ENCODE assay signal across 13 cellular contexts in the genomic region with DNA sequence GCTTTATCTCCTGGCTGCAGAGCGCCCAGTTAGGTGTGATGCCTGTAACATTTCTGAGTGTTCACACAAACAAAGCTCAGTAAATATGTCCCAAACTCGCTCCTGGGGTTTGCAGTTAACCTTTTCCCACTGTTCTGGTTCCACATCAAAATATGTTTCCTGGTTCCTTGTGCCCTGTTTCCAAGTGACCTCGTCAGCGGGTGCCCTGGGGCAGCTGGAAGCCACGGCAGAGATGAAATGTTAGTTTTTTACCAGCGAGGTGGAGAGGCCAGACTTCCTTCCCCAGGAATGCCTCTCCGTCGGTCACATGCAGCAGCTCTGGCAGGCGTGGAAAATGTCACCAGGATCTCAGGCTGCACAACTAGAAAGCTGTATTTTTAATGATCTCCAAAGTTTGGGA. TPM values are rescaled to one million over a fixed set of nuclear protein-coding genes. Genes with fewer than 3 reads are reported as not detected.
DNase-seq lines count a peak whose midpoint lies in the region; ATAC-seq, FAIRE-seq and TF ChIP-seq lines count a peak whose summit lies in the region.
"Had no signal": no experiment of that assay in that cellular context is flagged by ENCODE, and none has a peak within 500 bp of the region (broad histone marks: within the 10 kb centered on the region; RNA-seq: fewer than 3 reads in every experiment).

No MANE protein-coding gene starts in this region.

- in situ Hi-C loops in HepG2 (cut with HindIII; ENCODE audit: extremely low pct_ligation_motif_present, low pct_unique_long_range_greater_than_20kb), result no loop called here

- intact Hi-C loops in HepG2 (cut with micrococcal nuclease; ENCODE audit: unreplicated experiment), result no loop called here

- H3K4me1 ChIP-seq in liver (ENCODE audit: control insufficient read depth in 4 of 4, insufficient read depth in 4 of 4, low read length in 3 of 4) (peaks cover 0 to 3% (median 0%) of the 10 kb centered on the region in 4 donors), HepG2 (ENCODE audit: insufficient read depth, low read length) (no peaks in the 10 kb centered on the region)

- H3K27me3 ChIP-seq in liver (ENCODE audit: control insufficient read depth in 4 of 4, insufficient read depth in 4 of 4, low read length in 3 of 4) (no peaks in the 10 kb centered on the region), HepG2 (ENCODE audit: control insufficient read depth in 1 of 2, insufficient read depth in 2 of 2, low read length in 2 of 2) (peaks cover 6 to 47% of the 10 kb centered on the region in 2 experiments; a peak in 3 of 5 replicates)

- peaks cover 16% of the 10 kb centered on the region for H3K4me1 Mint-ChIP-seq in memory B cell

- no peak for TF ChIP-seq RAD21 in liver (IDR thresholded peaks at IDR 0.05)
- no peak for TF ChIP-seq RAD21 in HepG2 (CRISPR knock-in tag; IDR thresholded peaks at IDR 0.05)

- ATAC-seq in HepG2 (no peak), memory B cell (ENCODE audit: low read depth) (no peak), HG02981 (IDR thresholded peaks at IDR 0.05; ENCODE audit: unreplicated experiment) (no peak)
- ATAC-seq: PC-3 had no signal

- no peaks in the 10 kb centered on the region for H3K79me2 ChIP-seq in HepG2 (ENCODE audit: insufficient read depth, low read length)

- H3K27ac ChIP-seq in liver (ENCODE audit: low read depth in 1 of 2, low read length in 2 of 2), result no peak overlapping the region
- no peak overlapping the region for H3K27ac ChIP-seq in HepG2 (ENCODE audit: extremely low read length, insufficient read depth, low read length)

- BruUV-seq in HepG2 (replicated peaks; lab: Mats Ljungman, UMichigan), result no TSS peak

- WGBS in liver, result 69% methylated on average over 9 of the region's 9 CpGs
- WGBS in HepG2 (ENCODE audit: low lambda C conversion rate), result 3% methylated on average over 9 of the region's 9 CpGs

- POLR2A ChIA-PET in HepG2 (lab: Yijun Ruan, JAX), result no interaction called here

- H3K4me3 Mint-ChIP-seq in memory B cell, result no peak overlapping the region

- H3K9ac ChIP-seq in liver (ENCODE audit: low read depth in 1 of 2, low read length in 2 of 2) (no peak overlapping the region), HepG2 (ENCODE audit: insufficient read depth, low read depth, low read length) (no peak overlapping the region)

- TF ChIP-seq CTCF in liver (IDR thresholded peaks at IDR 0.05; ENCODE audit: low read depth, low read length, missing input control) (no peak), HepG2 (CRISPR knock-in tag; IDR thresholded peaks at IDR 0.05) (no peak)

- CTCF ChIA-PET in HepG2 (lab: Yijun Ruan, JAX; ENCODE audit: low intra/inter-chr PET ratio, low total read pairs), result no interaction called here

- H3K4me2 ChIP-seq in HepG2 (ENCODE audit: low read depth, low read length), result no peak overlapping the region

- DNase-seq in HepG2 (ENCODE audit: low spot score) (no peak), dermis microvascular lymphatic vessel endothelial cell (ENCODE audit: low read depth in 2 of 2) (peak; percentile 91 to 98), memory B cell (ENCODE audit: low spot score in 2 of 2) (no peak), NCI-H82 treated with DMSO at 0.1 percent for 48 hours (lab: John Stamatoyannopoulos, UW; ENCODE audit: unreplicated experiment) (no peak)
- no peak for DNase-seq in stimulated activated CD4-positive, alpha-beta T cell treated with anti-CD3 and anti-CD28 coated beads, Interleukin-4, amount 100 ng/mL, for 1 hour
- DNase-seq: H7, KG1, NCI-H1092 treated with DMSO at 0.1 percent for 48 hours, NCI-H1694 treated with DMSO at 0.1 percent for 48 hours, NCI-H446, PC-3 had no signal

- H3K27ac Mint-ChIP-seq in memory B cell, result peak overlapping the region; percentile 64

- no peaks in the 10 kb centered on the region for H3K9me3 ChIP-seq in liver (ENCODE audit: control insufficient read depth in 4 of 4, low read length in 3 of 4)
- no peaks in the 10 kb centered on the region for H3K9me3 ChIP-seq in HepG2 (ENCODE audit: low read length)

- no peaks in the 10 kb centered on the region for H3K27me3 Mint-ChIP-seq in memory B cell

- TF ChIP-seq POLR2A in HepG2 (IDR thresholded peaks at IDR 0.05; ENCODE audit: insufficient read depth in 1 of 2, low read depth in 2 of 2, low read length in 2 of 2), result no peak

- TF ChIP-seq EP300 in HepG2 (IDR thresholded peaks at IDR 0.05; ENCODE audit: low read depth in 2 of 2, low read length in 2 of 2) (no peak), HepG2 (CRISPR knock-in tag; IDR thresholded peaks at IDR 0.05; ENCODE audit: borderline replicate concordance) (no peak)

- H3K36me3 ChIP-seq in liver (ENCODE audit: control insufficient read depth in 4 of 4, insufficient read depth in 3 of 4, low read depth in 1 of 4, low read length in 3 of 4), result peaks cover 0 to 6% (median 0%) of the 10 kb centered on the region in 4 donors
- no peaks in the 10 kb centered on the region for H3K36me3 ChIP-seq in HepG2 (replicated peaks in 1 of 2; ENCODE audit: control insufficient read depth in 1 of 2, insufficient read depth in 2 of 2, low read length in 2 of 2)

- H3K36me3 Mint-ChIP-seq in memory B cell, result peaks cover 22% of the 10 kb centered on the region

- H4K20me1 ChIP-seq in HepG2 (ENCODE audit: insufficient read depth, low read length), result no peaks in the 10 kb centered on the region

- H3K9me3 Mint-ChIP-seq in memory B cell, result no peaks in the 10 kb centered on the region

- FAIRE-seq in HepG2 (lab: Jason Lieb, UNC), result no peak

- H3K4me3 ChIP-seq in liver (ENCODE audit: low read depth in 1 of 3, low read length in 3 of 3), result no peak overlapping the region
- H3K4me3 ChIP-seq in HepG2 (replicated peaks in 1 of 3; ENCODE audit: insufficient read depth in 1 of 3, low read depth in 2 of 3, low read length in 3 of 3), result no peak overlapping the region

- no peak overlapping the region for H2AFZ ChIP-seq in HepG2 (ENCODE audit: low read length)

TF ChIP-seq in liver, 16 proteins besides CTCF, POLR2A, EP300 and RAD21 (continues in another document):
- TF ChIP-seq NR2F2 (IDR thresholded peaks at IDR 0.05) (peak; percentile 42), TAF1 (conservative IDR thresholded peaks at IDR 0.05) (no peak), YY1 (IDR thresholded peaks at IDR 0.05) (no peak), GABPA (IDR thresholded peaks at IDR 0.05 in 1 of 2, conservative IDR thresholded peaks at IDR 0.05 in 1 of 2) (no peak)
- TF ChIP-seq, protein P1, sequence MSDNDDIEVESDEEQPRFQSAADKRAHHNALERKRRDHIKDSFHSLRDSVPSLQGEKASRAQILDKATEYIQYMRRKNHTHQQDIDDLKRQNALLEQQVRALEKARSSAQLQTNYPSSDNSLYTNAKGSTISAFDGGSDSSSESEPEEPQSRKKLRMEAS (IDR thresholded peaks at IDR 0.05), result no peak

TF ChIP-seq in HepG2, 621 proteins besides CTCF, POLR2A, EP300 and RAD21 (continues in another document):
- TF ChIP-seq GPBP1L1 (CRISPR knock-in tag; IDR thresholded peaks at IDR 0.05) (no peak), SOX13 (IDR thresholded peaks at IDR 0.05) (no peak), SOX13 (CRISPR knock-in tag; conservative IDR thresholded peaks at IDR 0.05 in 1 of 2, IDR thresholded peaks at IDR 0.05 in 1 of 2) (no peak), MYPOP (CRISPR knock-in tag; IDR thresholded peaks at IDR 0.05) (no peak), KLF6 (CRISPR knock-in tag; IDR thresholded peaks at IDR 0.05) (no peak), CC2D1A (CRISPR knock-in tag; IDR thresholded peaks at IDR 0.05) (no peak)

RNA-seq across cellular contexts. Expression of gene NFATC1, which starts 18.2 kb away (rescaled TPM):
- 1 to 10 TPM; 1.6 to 2.2 TPM for total RNA-seq in liver
- polyA plus RNA-seq in liver, result 1 to 10 TPM in 1 of 2 donors, under 1 TPM in 1; 0.57 to 1.1 TPM
- total RNA-seq in HepG2 (2016; rRNA removed; fragmentation: Illumina TruSeq; extraction: Trizol), result not detected in 2 replicates
- not detected in 2 replicates for total RNA-seq in HepG2 (2016; cell fraction: cytosol; rRNA removed; fragmentation: Illumina TruSeq; extraction: Trizol; ENCODE audit: low read depth)
- total RNA-seq in HepG2 (2016; cell fraction: insoluble cytoplasmic fraction; rRNA removed; fragmentation: Illumina TruSeq; extraction: Trizol), result not detected in 2 replicates
- total RNA-seq in HepG2 (2016; cell fraction: membrane; rRNA removed; fragmentation: Illumina TruSeq; extraction: Trizol), result not detected in 2 replicates
- not detected in 2 replicates for total RNA-seq in HepG2 (2016; cell fraction: nucleus; rRNA removed; fragmentation: Illumina TruSeq; extraction: Trizol)
- 0.04 TPM in 1 of 2 replicates, not detected in the other for polyA plus RNA-seq in HepG2 (2011; rRNA removed)
- 0.03 TPM in 1 of 2 replicates, not detected in the other for polyA plus RNA-seq in HepG2 (2011; cell fraction: cytosol; rRNA removed)
- polyA plus RNA-seq in HepG2 (2011; cell fraction: nucleus; rRNA removed), result 0.12 and 0.23 TPM in 2 replicates
- 0.04 and 0.05 TPM in 2 replicates for polyA plus RNA-seq in HepG2 (2012)
- polyA plus RNA-seq in HepG2 (2016; cell fraction: cytosol; fragmentation: Illumina TruSeq; extraction: Trizol; ENCODE audit: low read depth), result not detected in 2 replicates
- polyA plus RNA-seq in HepG2 (2016; cell fraction: insoluble cytoplasmic fraction; fragmentation: Illumina TruSeq; extraction: Trizol; ENCODE audit: low read depth), result not detected in 2 replicates
- not detected in 2 replicates for polyA plus RNA-seq in HepG2 (2016; cell fraction: membrane; fragmentation: Illumina TruSeq; extraction: Trizol; ENCODE audit: low read depth)
- not detected in 2 replicates for polyA plus RNA-seq in HepG2 (2016; cell fraction: nucleus; fragmentation: Illumina TruSeq; extraction: Trizol; ENCODE audit: insufficient read depth, low read depth)
- polyA minus RNA-seq in HepG2 (2011; rRNA and poly(A)+ RNA removed; ENCODE audit: low replicate concordance), result 0.42 TPM in 1 of 2 replicates, not detected in the other
- not detected in 2 replicates for polyA minus RNA-seq in HepG2 (2011; cell fraction: cytosol; rRNA and poly(A)+ RNA removed)
- polyA minus RNA-seq in HepG2 (2011; cell fraction: nucleus; rRNA and poly(A)+ RNA removed), result not detected in 2 replicates
- total RNA-seq in dermis microvascular lymphatic vessel endothelial cell, result 5.5 and 17.1 TPM in 2 replicates

Comparison
In these comparisons a context has a peak if more than half of its experiments do, and no peak if none do; other contexts are left out.
1. DNase-seq: peak in dermis microvascular lymphatic vessel endothelial cell (2 of 2); none in HepG2 (single experiment), memory B cell (0 of 2), NCI-H82 treated with DMSO at 0.1 percent for 48 hours (single experiment) and stimulated activated CD4-positive, alpha-beta T cell treated with anti-CD3 and anti-CD28 coated beads, Interleukin-4, amount 100 ng/mL, for 1 hour (single experiment).